Comparison of ENCODE assay signal across 25 cellular contexts in genomic region chr17:33442320-33442719, GRCh38.
A peak's percentile ranks its signal among the peaks of the same experiment; 100 is the strongest.
DNase-seq lines count a peak whose midpoint lies in the region; ATAC-seq, FAIRE-seq and TF ChIP-seq lines count a peak whose summit lies in the region.
"Had no signal": no experiment of that assay in that cellular context is flagged by ENCODE, and none has a peak within 500 bp of the region (broad histone marks: within the 10 kb centered on the region; RNA-seq: fewer than 3 reads in every experiment).

No MANE protein-coding gene starts in this region.

- CTCF ChIA-PET in HEK293 (lab: Yijun Ruan, JAX) (no interaction called here), K562 (lab: Yijun Ruan, JAX; ENCODE audit: low intra/inter-chr PET ratio) (no interaction called here)

- no peaks in the 10 kb centered on the region for H4K20me1 ChIP-seq in K562 (replicated peaks; ENCODE audit: control insufficient read depth, insufficient read depth, low read length)
- H4K20me1 ChIP-seq: BLaER1 had no signal

- no peaks in the 10 kb centered on the region for H3K9me1 ChIP-seq in K562 (ENCODE audit: control insufficient read depth, insufficient read depth, low read length)

- H3K4me1 ChIP-seq in HEK293 (ENCODE audit: control insufficient read depth, insufficient read depth, low read length) (no peaks in the 10 kb centered on the region), K562 (replicated peaks in 1 of 2; ENCODE audit: control insufficient read depth in 2 of 2, insufficient read depth in 2 of 2, low read length in 2 of 2) (no peaks in the 10 kb centered on the region), prostate gland (replicated peaks) (no peaks in the 10 kb centered on the region)
- H3K4me1 ChIP-seq: BE2C, BLaER1 had no signal

- H3K9ac ChIP-seq in K562 (ENCODE audit: insufficient read depth in 1 of 2, low read depth in 2 of 2, low read length in 2 of 2) = no peak overlapping the region
- H3K9ac ChIP-seq: BLaER1 had no signal

- no peaks in the 10 kb centered on the region for H3K79me2 ChIP-seq in K562 (ENCODE audit: control insufficient read depth, insufficient read depth, low read length)

- BruUV-seq in K562 (replicated peaks; lab: Mats Ljungman, UMichigan) = no TSS peak

- H3K4me2 ChIP-seq in K562 (ENCODE audit: insufficient read depth, low read length) = no peak overlapping the region
- H3K4me2 ChIP-seq: BLaER1 had no signal

- no peak overlapping the region for H2AFZ ChIP-seq in K562 (ENCODE audit: low read depth, low read length)

- intact Hi-C loops in K562 (cut with micrococcal nuclease) = no loop called here
- intact Hi-C loops in head of caudate nucleus (cut with DNase I) = no loop called here
- intact Hi-C loops in prostate gland (cut with DNase I) = no loop called here

- in situ Hi-C loops in K562 (cut with MboI) = no loop called here

- no peak for TF ChIP-seq RAD21 in K562 (CRISPR knock-in tag; conservative IDR thresholded peaks at IDR 0.05 in 1 of 2, IDR thresholded peaks at IDR 0.05 in 1 of 2)

- H3K36me3 ChIP-seq in HEK293 (ENCODE audit: control insufficient read depth in 2 of 2, insufficient read depth in 1 of 2, low read length in 2 of 2) = no peaks in the 10 kb centered on the region
- H3K36me3 ChIP-seq in K562 (ENCODE audit: control insufficient read depth, insufficient read depth, low read length) = no peaks in the 10 kb centered on the region
- H3K36me3 ChIP-seq in prostate gland = no peaks in the 10 kb centered on the region
- H3K36me3 ChIP-seq: BE2C, BLaER1 had no signal

- ATAC-seq in K562 = no peak

- H3K27me3 ChIP-seq in K562 (ENCODE audit: control insufficient read depth in 2 of 2, insufficient read depth in 2 of 2, low read length in 2 of 2) = peaks cover 5 to 6% of the 10 kb centered on the region in 2 experiments; a peak in 4 of 5 replicates
- no peaks in the 10 kb centered on the region for H3K27me3 ChIP-seq in prostate gland (replicated peaks; ENCODE audit: insufficient read depth)
- H3K27me3 ChIP-seq: BE2C, BLaER1 had no signal

- no peak for TF ChIP-seq CTCF in HEK293 (tag by site-specific recombination; IDR thresholded peaks at IDR 0.05)
- TF ChIP-seq CTCF in K562 (IDR thresholded peaks at IDR 0.05 in 2 of 3, conservative IDR thresholded peaks at IDR 0.05 in 1 of 3; ENCODE audit: insufficient read depth in 2 of 3, low read depth in 1 of 3, low read length in 3 of 3) = no peak
- TF ChIP-seq CTCF in prostate gland (IDR thresholded peaks at IDR 0.05) = no peak

- H3K9me3 ChIP-seq in HEK293 (ENCODE audit: control insufficient read depth, insufficient read depth, low read depth, low read length) (no peaks in the 10 kb centered on the region), K562 (replicated peaks; ENCODE audit: control insufficient read depth, insufficient read depth, low read depth, low read length) (no peaks in the 10 kb centered on the region), prostate gland (no peaks in the 10 kb centered on the region)
- H3K9me3 ChIP-seq: BE2C, BLaER1 had no signal

- WGBS in K562 (ENCODE audit: insufficient coverage, low coverage, missing lambda C conversion rate) = 6% methylated on average over 1 of the region's 1 CpG
- 97% methylated on average over 1 of the region's 1 CpG for WGBS in prostate gland

- DNase-seq in K562 (ENCODE audit: extremely low read depth in 1 of 4, low spot score in 3 of 4) (no peak), head of caudate nucleus (no peak), prostate gland (ENCODE audit: low spot score) (no peak)
- DNase-seq in activated effector memory CD4-positive, alpha-beta T cell treated with anti-CD3 and anti-CD28 coated beads, Interleukin-2, amount 50 U/mL, for 16 hours = no peak
- DNase-seq: 8988T; ACHN; BE2C; C1 segment of cervical spinal cord; CD4-positive, alpha-beta memory T cell; CD4-positive, CD25-positive, alpha-beta regulatory T cell; CD8-positive, alpha-beta memory T cell; COR-L47; DMS 273 treated with DMSO at 0.1 percent for 48 hours; DMS153; DMS53; DMS79; DND-41; EL; GDM1 had no signal

- FAIRE-seq in TTC549 (lab: Jason Lieb, UNC) = peak; percentile 13
- no peak for FAIRE-seq in K562 (lab: Jason Lieb, UNC)
- FAIRE-seq: A204.1, GM12891, GM19239 had no signal

- H3K27ac ChIP-seq in HEK293 (ENCODE audit: extremely low read depth, low read depth, low read length) (no peak overlapping the region), K562 (ENCODE audit: extremely low read depth, low read depth, low read length) (no peak overlapping the region), prostate gland (no peak overlapping the region)
- H3K27ac ChIP-seq: BLaER1 had no signal

- POLR2A ChIA-PET in HEK293 (lab: Yijun Ruan, JAX) = no interaction called here
- POLR2A ChIA-PET in K562 (lab: Yijun Ruan, JAX) = no interaction called here

- TF ChIP-seq POLR2A in K562 (conservative IDR thresholded peaks at IDR 0.05) (no peak), prostate gland (IDR thresholded peaks at IDR 0.05) (no peak)

- H3K4me3 ChIP-seq in HEK293 (ENCODE audit: low read depth, low read length) (no peak overlapping the region), K562 (no peak overlapping the region), prostate gland (no peak overlapping the region)
- H3K4me3 ChIP-seq: BLaER1 had no signal

- no peak for TF ChIP-seq EP300 in K562 (IDR thresholded peaks at IDR 0.05; ENCODE audit: low read length)

TF ChIP-seq in HEK293, 187 proteins besides CTCF, POLR2A, EP300 and RAD21:
- TF ChIP-seq ZBTB26 (tag by site-specific recombination; optimal IDR thresholded peaks at IDR 0.05) = no peak
- peak; percentile 64 for TF ChIP-seq ATF2 (tag by site-specific recombination; IDR thresholded peaks at IDR 0.05; ENCODE audit: low read depth)
TF ChIP-seq in HEK293: peak in this region for 1.

TF ChIP-seq in K562, 482 proteins besides CTCF, POLR2A, EP300 and RAD21:
- TF ChIP-seq, protein P1, sequence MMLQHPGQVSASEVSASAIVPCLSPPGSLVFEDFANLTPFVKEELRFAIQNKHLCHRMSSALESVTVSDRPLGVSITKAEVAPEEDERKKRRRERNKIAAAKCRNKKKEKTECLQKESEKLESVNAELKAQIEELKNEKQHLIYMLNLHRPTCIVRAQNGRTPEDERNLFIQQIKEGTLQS (IDR thresholded peaks at IDR 0.05) = peak; percentile 26; the same call in 1 of the 2 replicates
- TF ChIP-seq, protein P1 (CRISPR knock-in tag; conservative IDR thresholded peaks at IDR 0.05) = no peak
- TF ChIP-seq L3MBTL2 (IDR thresholded peaks at IDR 0.05) = no peak
- no peak for TF ChIP-seq FOXJ3 (CRISPR knock-in tag; IDR thresholded peaks at IDR 0.05)

Comparison
In these comparisons a context has a peak if more than half of its experiments do, and no peak if none do; other contexts are left out.
1. Of the 44 proteins assayed by ChIP-seq in both K562 and HEK293: peak only in K562: none; only in HEK293: ATF2; in both: none; in neither: 43.